ENCODE assay signal across 15 cellular contexts in genomic region chr12:89138048-89138852, GRCh38.
DNase-seq lines count a peak whose midpoint lies in the region; ATAC-seq, FAIRE-seq and TF ChIP-seq lines count a peak whose summit lies in the region.
"Had no signal": no experiment of that assay in that cellular context is flagged by ENCODE, and none has a peak within 500 bp of the region (broad histone marks: within the 10 kb centered on the region; RNA-seq: fewer than 3 reads in every experiment).

No MANE protein-coding gene starts in this region.

- TF ChIP-seq CTCF in endothelial cell (IDR thresholded peaks at IDR 0.05; ENCODE audit: unreplicated experiment): no peak

- peaks cover 13% of the 10 kb centered on the region for H3K4me1 Mint-ChIP-seq in activated T-cell treated with anti-CD3 and anti-CD28 coated beads, Interleukin-2, amount 50 U/mL, for 4 hours (ENCODE audit: low read depth)
- H3K4me1 Mint-ChIP-seq in endothelial cell (ENCODE audit: unreplicated experiment): peaks cover 29% of the 10 kb centered on the region

- H3K4me3 Mint-ChIP-seq in activated T-cell treated with anti-CD3 and anti-CD28 coated beads, Interleukin-2, amount 50 U/mL, for 4 hours: no peak overlapping the region
- H3K4me3 Mint-ChIP-seq in endothelial cell (ENCODE audit: unreplicated experiment): no peak overlapping the region
- H3K4me3 Mint-ChIP-seq: nephron had no signal

- DNase-seq in NCI-H2029 treated with DMSO at 0.1 percent for 48 hours (lab: John Stamatoyannopoulos, UW): peak; percentile 23
- no peak for DNase-seq in NCI-H2029 (lab: John Stamatoyannopoulos, UW)
- DNase-seq in H54 (ENCODE audit: insufficient read length, low spot score): no peak
- DNase-seq in activated T-cell treated with anti-CD3 and anti-CD28 coated beads, Interleukin-2, amount 50 U/mL, for 4 hours: no peak
- peak; percentile 16 for DNase-seq in left kidney (ENCODE audit: low read depth, low spot score)
- DNase-seq in mesenteric fat pad (ENCODE audit: low spot score): no peak
- DNase-seq in endothelial cell (ENCODE audit: low spot score): no peak
- no peak for DNase-seq in erythroblast (lab: John Stamatoyannopoulos, UW)
- DNase-seq: 8988T; Caco-2; effector memory CD4-positive, alpha-beta T cell; left ventricle myocardium inferior; NCI-H345; transverse colon had no signal

- no peak overlapping the region for H3K27ac Mint-ChIP-seq in endothelial cell (ENCODE audit: unreplicated experiment)
- H3K27ac Mint-ChIP-seq: nephron had no signal

- no peaks in the 10 kb centered on the region for H3K9me3 Mint-ChIP-seq in activated T-cell treated with anti-CD3 and anti-CD28 coated beads, Interleukin-2, amount 50 U/mL, for 4 hours
- H3K9me3 Mint-ChIP-seq in endothelial cell (ENCODE audit: unreplicated experiment): no peaks in the 10 kb centered on the region
- H3K9me3 Mint-ChIP-seq: nephron had no signal

- FAIRE-seq in H54 (lab: Jason Lieb, UNC): peak; percentile 81

- TF ChIP-seq POLR2A in H54 (IDR thresholded peaks at IDR 0.05; ENCODE audit: low read depth, low read length): no peak
- TF ChIP-seq POLR2A in erythroblast (IDR thresholded peaks at IDR 0.05; ENCODE audit: low read length): no peak

- ATAC-seq in activated T-cell treated with anti-CD3 and anti-CD28 coated beads, Interleukin-2, amount 50 U/mL, for 4 hours: peak; percentile 84 to 85

- peaks cover 2% of the 10 kb centered on the region for H3K27me3 Mint-ChIP-seq in activated T-cell treated with anti-CD3 and anti-CD28 coated beads, Interleukin-2, amount 50 U/mL, for 4 hours (ENCODE audit: low read depth)
- no peaks in the 10 kb centered on the region for H3K27me3 Mint-ChIP-seq in endothelial cell (ENCODE audit: unreplicated experiment)

- no peaks in the 10 kb centered on the region for H3K36me3 Mint-ChIP-seq in activated T-cell treated with anti-CD3 and anti-CD28 coated beads, Interleukin-2, amount 50 U/mL, for 4 hours (ENCODE audit: insufficient read depth)
- no peaks in the 10 kb centered on the region for H3K36me3 Mint-ChIP-seq in endothelial cell (ENCODE audit: low read depth, unreplicated experiment)

Comparison
In these comparisons a context has a peak if more than half of its experiments do, and no peak if none do; other contexts are left out.
1. DNase-seq: peak in NCI-H2029 treated with DMSO at 0.1 percent for 48 hours (single experiment) and left kidney (single experiment); none in NCI-H2029 (single experiment), H54 (single experiment), activated T-cell treated with anti-CD3 and anti-CD28 coated beads, Interleukin-2, amount 50 U/mL, for 4 hours (single experiment), mesenteric fat pad (single experiment), endothelial cell (single experiment) and erythroblast (0 of 2).